In genomic region chr10:50102267-50102666, GRCh38 we compare ENCODE assay signal across 8 cellular contexts. TPM values are rescaled to one million over a fixed set of nuclear protein-coding genes. Genes with fewer than 3 reads are reported as not detected.
DNase-seq lines count a peak whose midpoint lies in the region; ATAC-seq and TF ChIP-seq lines count a peak whose summit lies in the region.
"Not testable (repeated sequence)": the region's sequence is repeated elsewhere in the genome, so short reads cannot be mapped to it uniquely, and the experiment has no call there.

No MANE protein-coding gene starts in this region.

- not testable (repeated sequence) for TF ChIP-seq CTCF in Caco-2 (IDR thresholded peaks at IDR 0.05; ENCODE audit: insufficient read depth in 1 of 2, low read depth in 1 of 2, low read length in 1 of 2, severe bottlenecking in 1 of 2, unreplicated experiment in 1 of 2); left ventricle myocardium inferior (IDR thresholded peaks at IDR 0.05; ENCODE audit: borderline replicate concordance)

- BruUV-seq in Caco-2 (replicated peaks; lab: Mats Ljungman, UMichigan): not testable (repeated sequence)

- ATAC-seq in GM18861 (IDR thresholded peaks at IDR 0.05; ENCODE audit: unreplicated experiment) (peak; percentile 76), GM19397 (IDR thresholded peaks at IDR 0.05; ENCODE audit: unreplicated experiment) (peak; percentile 88), GM21529 (IDR thresholded peaks at IDR 0.05; ENCODE audit: unreplicated experiment) (peak; percentile 85), HG02840 (IDR thresholded peaks at IDR 0.05; ENCODE audit: low FRiP score, unreplicated experiment) (peak; percentile 69), HG03103 (IDR thresholded peaks at IDR 0.05; ENCODE audit: low read depth, unreplicated experiment) (peak; percentile 78), HG03565 (IDR thresholded peaks at IDR 0.05; ENCODE audit: unreplicated experiment) (peak; percentile 77)

- H3K4me1 ChIP-seq in Caco-2: not testable (repeated sequence)
- peaks cover 11% of the 10 kb centered on the region for H3K4me1 ChIP-seq in left ventricle myocardium inferior

- peak overlapping the region; percentile 40 for H3K27ac ChIP-seq in left ventricle myocardium inferior (replicated peaks)

- not testable (repeated sequence) for H3K4me3 ChIP-seq in Caco-2 (ENCODE audit: low read depth, low read length); left ventricle myocardium inferior

- POLR2A ChIA-PET in Caco-2 (lab: Charles Lee): not testable (repeated sequence)

- intact Hi-C loops in Caco-2 (cut with micrococcal nuclease; ENCODE audit: unreplicated experiment); left ventricle myocardium inferior (cut with micrococcal nuclease): not testable (repeated sequence)

- H3K27me3 ChIP-seq in Caco-2 (replicated peaks; ENCODE audit: control insufficient read depth, insufficient read depth, low read length); left ventricle myocardium inferior (ENCODE audit: low read depth): not testable (repeated sequence)

- H3K27ac Mint-ChIP-seq in Caco-2 (ENCODE audit: unreplicated experiment): peak overlapping the region; percentile 53

- H3K9me3 ChIP-seq in Caco-2; left ventricle myocardium inferior (replicated peaks): not testable (repeated sequence)

- H3K4me1 Mint-ChIP-seq in Caco-2 (ENCODE audit: low read depth, unreplicated experiment): not testable (repeated sequence)

- H3K36me3 Mint-ChIP-seq in Caco-2 (ENCODE audit: insufficient read depth, unreplicated experiment): peaks cover 16% of the 10 kb centered on the region

- H3K9me3 Mint-ChIP-seq in Caco-2 (ENCODE audit: unreplicated experiment): not testable (repeated sequence)

- H3K4me3 Mint-ChIP-seq in Caco-2 (ENCODE audit: unreplicated experiment): not testable (repeated sequence)

- H3K27me3 Mint-ChIP-seq in Caco-2 (ENCODE audit: insufficient read depth, unreplicated experiment): not testable (repeated sequence)

- not testable (repeated sequence) for DNase-seq in Caco-2, left ventricle myocardium inferior

- H3K36me3 ChIP-seq in Caco-2 (ENCODE audit: control insufficient read depth, insufficient read depth, low read length): not testable (repeated sequence)
- H3K36me3 ChIP-seq in left ventricle myocardium inferior: peaks cover 27% of the 10 kb centered on the region

- CTCF ChIA-PET in Caco-2 (lab: Charles Lee): not testable (repeated sequence)

RNA-seq across cellular contexts. Expression of gene WASHC2A, which starts 34.5 kb away (rescaled TPM):
- total RNA-seq in Caco-2 (2022): 73.1 and 76.1 TPM in 2 replicates
- 45.4 TPM for total RNA-seq in left ventricle myocardium inferior
